Comparison of ENCODE assay signal across 11 cellular contexts in genomic region chr18:58572181-58572580, GRCh38. TPM values are rescaled to one million over a fixed set of nuclear protein-coding genes. Genes with fewer than 3 reads are reported as not detected.
A peak's percentile ranks its signal among the peaks of the same experiment; 100 is the strongest.
DNase-seq lines count a peak whose midpoint lies in the region; ATAC-seq and TF ChIP-seq lines count a peak whose summit lies in the region.
"Had no signal": no experiment of that assay in that cellular context is flagged by ENCODE, and none has a peak within 500 bp of the region (broad histone marks: within the 10 kb centered on the region; RNA-seq: fewer than 3 reads in every experiment).

No MANE protein-coding gene starts in this region.

- peak; percentile 95 for DNase-seq in BJ (ENCODE audit: low read depth)
- DNase-seq in LHCN-M2 (ENCODE audit: low read depth): peak; percentile 97
- peak; percentile 59 for DNase-seq in brain pericyte (ENCODE audit: low read depth, low spot score)
- no peak for DNase-seq in omental fat pad (ENCODE audit: low spot score)
- no peak for DNase-seq in NK-92 treated with Interleukin-12 subunit alpha and Interleukin-12 subunit beta, amount 100 ng/mL, for 24 hours (lab: John Stamatoyannopoulos, UW)
- no peak for DNase-seq in NOMO-1 treated with dmso at 0.1 percent for 144 hours (lab: John Stamatoyannopoulos, UW; ENCODE audit: unreplicated experiment)
- no peak for DNase-seq in activated effector memory CD4-positive, alpha-beta T cell treated with anti-CD3 and anti-CD28 coated beads, Interleukin-2, amount 50 U/mL, for 16 hours
- DNase-seq in epidermal melanocyte (ENCODE audit: insufficient read length, low spot score): no peak
- DNase-seq: NCI-H1436 had no signal

- CTCF ChIA-PET in BJ (lab: Yijun Ruan, JAX): no interaction called here

- TF ChIP-seq CTCF in BJ (IDR thresholded peaks at IDR 0.05; ENCODE audit: insufficient read depth, low read depth, low read length) (no peak), omental fat pad (IDR thresholded peaks at IDR 0.05) (no peak)

- no peaks in the 10 kb centered on the region for H3K27me3 ChIP-seq in BJ (ENCODE audit: control insufficient read depth, insufficient read depth, low read length)

- H3K36me3 ChIP-seq in BJ (ENCODE audit: control insufficient read depth, insufficient read depth, low read length): peaks cover 5% of the 10 kb centered on the region

- POLR2A ChIA-PET in BJ (lab: Charles Lee): no interaction called here

- no peak overlapping the region for H3K4me3 ChIP-seq in BJ (ENCODE audit: low read depth, low read length)
- H3K4me3 ChIP-seq: lung had no signal

- ATAC-seq in omental fat pad (ENCODE audit: low FRiP score): peak; percentile 56

RNA-seq across cellular contexts. Expression of gene ALPK2, which starts 56.7 kb away (rescaled TPM):
- 81.8 and 107 TPM in 2 replicates for polyA plus RNA-seq in BJ (2011; rRNA removed)
- polyA minus RNA-seq in BJ (2011; rRNA and poly(A)+ RNA removed): 80.1 and 95.0 TPM in 2 replicates
- total RNA-seq in LHCN-M2 (2014; rRNA removed) (12.1 and 16.8 TPM in 2 replicates), omental fat pad (under 1 TPM in 3 of 4 donors, not detected in 1; 0.13 to 0.74 (median 0.24) TPM)
- 26.0 TPM for polyA plus RNA-seq in LHCN-M2 (2012)
- total RNA-seq: frontal cortex had no signal

Comparison
In these comparisons a context has a peak if more than half of its experiments do, and no peak if none do; other contexts are left out.
1. DNase-seq: peak in BJ (single experiment), LHCN-M2 (single experiment) and brain pericyte (single experiment); none in omental fat pad (single experiment), NK-92 treated with Interleukin-12 subunit alpha and Interleukin-12 subunit beta, amount 100 ng/mL, for 24 hours (single experiment), NOMO-1 treated with dmso at 0.1 percent for 144 hours (single experiment), activated effector memory CD4-positive, alpha-beta T cell treated with anti-CD3 and anti-CD28 coated beads, Interleukin-2, amount 50 U/mL, for 16 hours (single experiment) and epidermal melanocyte (single experiment).